In the genomic region with DNA sequence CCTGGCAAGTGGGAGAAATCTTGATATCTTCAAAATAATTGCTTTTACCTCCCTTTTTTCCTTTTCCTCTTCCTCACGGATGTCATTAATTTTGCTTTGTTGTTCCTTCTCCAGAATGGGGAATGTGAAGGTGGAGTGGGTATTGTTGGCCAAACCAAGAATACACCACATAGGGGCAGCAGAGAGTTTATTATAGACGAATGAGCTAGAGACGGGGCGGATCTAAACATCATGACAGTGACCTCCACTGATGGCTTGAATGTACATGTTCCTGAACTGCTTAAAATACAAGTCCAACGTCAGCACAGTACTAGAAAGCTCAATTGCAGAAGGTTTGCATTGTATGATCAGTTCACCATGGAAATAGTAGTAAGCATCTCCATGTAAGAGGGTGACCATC, we compare ENCODE assay signal across 8 cellular contexts.
A peak's percentile ranks its signal among the peaks of the same experiment; 100 is the strongest.
DNase-seq lines count a peak whose midpoint lies in the region; ATAC-seq and TF ChIP-seq lines count a peak whose summit lies in the region.

No MANE protein-coding gene starts in this region.

- H3K4me1 ChIP-seq in BE2C (no peaks in the 10 kb centered on the region), neuronal stem cell (ENCODE audit: control insufficient read depth in 2 of 2, insufficient read depth in 1 of 2, low read depth in 1 of 2, low read length in 2 of 2) (no peaks in the 10 kb centered on the region)

- H2AK5ac ChIP-seq in neuronal stem cell (ENCODE audit: low read depth, low read length): no peak overlapping the region

- H3K4me2 ChIP-seq in neuronal stem cell (ENCODE audit: insufficient read depth, low read length, poor library complexity, severe bottlenecking): no peak overlapping the region

- no peaks in the 10 kb centered on the region for H3K27me3 ChIP-seq in BE2C
- H3K27me3 ChIP-seq in neuronal stem cell (ENCODE audit: control insufficient read depth in 3 of 3, insufficient read depth in 3 of 3, low read depth in 1 of 3, low read length in 3 of 3): no peaks in the 10 kb centered on the region

- H3K4me3 ChIP-seq in BE2C (ENCODE audit: low read depth, low read length) (no peak overlapping the region), fibroblast of pulmonary artery (replicated peaks; ENCODE audit: low read depth, low read length) (no peak overlapping the region), neuronal stem cell (ENCODE audit: low read length in 2 of 2) (no peak overlapping the region)

- TF ChIP-seq CTCF in BE2C (IDR thresholded peaks at IDR 0.05; ENCODE audit: low read depth, low read length) (peak; percentile 20; the same call in 1 of the 2 replicates), fibroblast of pulmonary artery (IDR thresholded peaks at IDR 0.05; ENCODE audit: low read length, missing control alignments) (peak; percentile 39)

- no CpG with 5 or more reads among the region's 5 CpGs for WGBS in neuronal stem cell (ENCODE audit: extremely low coverage in 2 of 2, insufficient read length in 2 of 2, insufficient replicate concordance in 1 of 2), 2 donors

- no peak overlapping the region for H4K91ac ChIP-seq in neuronal stem cell (ENCODE audit: low read depth, low read length, poor library complexity)

- ATAC-seq in GM18909 (IDR thresholded peaks at IDR 0.05; ENCODE audit: poor library complexity, unreplicated experiment): peak; percentile 41
- no peak for ATAC-seq in GM21528 (IDR thresholded peaks at IDR 0.05; ENCODE audit: low FRiP score, unreplicated experiment)
- ATAC-seq in stimulated activated naive CD8-positive, alpha-beta T cell treated with anti-CD3 and anti-CD28 coated beads, Interleukin-15, Interleukin-2, amounts not matched to agents 100 U/mL and 50 U/mL, for 24 hours: no peak

- H2BK5ac ChIP-seq in neuronal stem cell (ENCODE audit: low read length): no peak overlapping the region

- no peak overlapping the region for H3K4ac ChIP-seq in neuronal stem cell (ENCODE audit: low read length)

- no peak overlapping the region for H2BK15ac ChIP-seq in neuronal stem cell (ENCODE audit: low read length)

- no peak for DNase-seq in BE2C
- peak; percentile 93 for DNase-seq in NCI-H526 treated with DMSO at 0.1 percent for 48 hours (lab: John Stamatoyannopoulos, UW)
- peak; percentile 27 for DNase-seq in fibroblast of pulmonary artery (ENCODE audit: low read depth)
- no peak for DNase-seq in NCI-H446 treated with DMSO at 0.1 percent for 48 hours (lab: John Stamatoyannopoulos, UW)
- DNase-seq in stimulated activated naive CD8-positive, alpha-beta T cell treated with anti-CD3 and anti-CD28 coated beads, Interleukin-15, Interleukin-2, amounts not matched to agents 100 U/mL and 50 U/mL, for 24 hours: no peak
- DNase-seq in neuronal stem cell (ENCODE audit: low spot score): no peak

- H3K9me3 ChIP-seq in BE2C (no peaks in the 10 kb centered on the region), neuronal stem cell (replicated peaks in 1 of 2; ENCODE audit: control insufficient read depth in 2 of 2, insufficient read depth in 1 of 2, low read depth in 1 of 2, low read length in 2 of 2) (no peaks in the 10 kb centered on the region)

- no peak overlapping the region for H2AFZ ChIP-seq in neuronal stem cell (ENCODE audit: low read length)

- H2BK120ac ChIP-seq in neuronal stem cell (ENCODE audit: low read depth, low read length): no peak overlapping the region

- H3K27ac ChIP-seq in neuronal stem cell (replicated peaks; ENCODE audit: low read length): no peak overlapping the region

- H3K9ac ChIP-seq in neuronal stem cell (ENCODE audit: low read depth, low read length, poor library complexity): no peak overlapping the region

- H4K8ac ChIP-seq in neuronal stem cell (ENCODE audit: low read depth, low read length): no peak overlapping the region

- no peak overlapping the region for H3K18ac ChIP-seq in neuronal stem cell (ENCODE audit: low read length)

- H3K14ac ChIP-seq in neuronal stem cell (ENCODE audit: low read length): no peak overlapping the region

- H2BK12ac ChIP-seq in neuronal stem cell (ENCODE audit: low read length): no peak overlapping the region

- no peaks in the 10 kb centered on the region for H3K79me1 ChIP-seq in neuronal stem cell (ENCODE audit: low read depth, low read length)

- H3K36me3 ChIP-seq in BE2C: no peaks in the 10 kb centered on the region
- no peaks in the 10 kb centered on the region for H3K36me3 ChIP-seq in neuronal stem cell (replicated peaks in 1 of 2; ENCODE audit: control insufficient read depth in 2 of 2, insufficient read depth in 2 of 2, low read length in 2 of 2)

- H3K23ac ChIP-seq in neuronal stem cell (ENCODE audit: low read depth, low read length, poor library complexity): no peak overlapping the region

Comparison
In these comparisons a context has a peak if more than half of its experiments do, and no peak if none do; other contexts are left out.
1. DNase-seq: peak in NCI-H526 treated with DMSO at 0.1 percent for 48 hours (single experiment) and fibroblast of pulmonary artery (single experiment); none in BE2C (single experiment), NCI-H446 treated with DMSO at 0.1 percent for 48 hours (single experiment), stimulated activated naive CD8-positive, alpha-beta T cell treated with anti-CD3 and anti-CD28 coated beads, Interleukin-15, Interleukin-2, amounts not matched to agents 100 U/mL and 50 U/mL, for 24 hours (single experiment) and neuronal stem cell (single experiment).